8 cellular contexts compared by ENCODE assay signal in genomic region chr9:503331-503730, GRCh38. TPM values are rescaled to one million over a fixed set of nuclear protein-coding genes. Genes with fewer than 3 reads are reported as not detected.
A peak's percentile ranks its signal among the peaks of the same experiment; 100 is the strongest.
DNase-seq lines count a peak whose midpoint lies in the region; ATAC-seq and TF ChIP-seq lines count a peak whose summit lies in the region.

No MANE protein-coding gene starts in this region.

- no peak overlapping the region for H3K4ac ChIP-seq in H9 (ENCODE audit: low read depth, low read length)

- H3K56ac ChIP-seq in H9 (ENCODE audit: insufficient read length, low read depth, low read length): no peak overlapping the region

- H2BK20ac ChIP-seq in H9 (ENCODE audit: low read depth, low read length, poor library complexity, severe bottlenecking): no peak overlapping the region

- H4K5ac ChIP-seq in H9 (ENCODE audit: insufficient read length, low read depth, low read length): no peak overlapping the region

- H3K23me2 ChIP-seq in H9 (ENCODE audit: insufficient read length, low read depth, low read length, poor library complexity, severe bottlenecking): peaks cover 13% of the 10 kb centered on the region

- H3K9me3 ChIP-seq in H9 (ENCODE audit: control insufficient read depth, low read depth, low read length) (no peaks in the 10 kb centered on the region), OCI-LY3 (ENCODE audit: insufficient read depth, low read length) (no peaks in the 10 kb centered on the region)

- no peak overlapping the region for H2AK5ac ChIP-seq in H9 (ENCODE audit: insufficient read length, low read length)

- H4K8ac ChIP-seq in H9 (replicated peaks; ENCODE audit: insufficient read length, low read depth, low read length): no peak overlapping the region

- H3K27ac Mint-ChIP-seq in H9: peak overlapping the region in 1 of 3 experiments; percentile 93; a peak in 1 of 7 replicates
- H3K27ac Mint-ChIP-seq in endothelial cell (ENCODE audit: unreplicated experiment): no peak overlapping the region
- peak overlapping the region; percentile 96 for H3K27ac Mint-ChIP-seq in progenitor cell of endocrine pancreas

- no peak overlapping the region for H2BK15ac ChIP-seq in H9 (ENCODE audit: low read depth, low read length)

- DNase-seq in H9 (peak; percentile 25), endothelial cell (ENCODE audit: low spot score) (no peak), progenitor cell of endocrine pancreas (ENCODE audit: low spot score, unreplicated experiment) (no peak), RPMI8226 (no peak), UCSD-AML1 (lab: John Stamatoyannopoulos, UW; ENCODE audit: unreplicated experiment) (no peak)

- H3K4me3 Mint-ChIP-seq in H9 (peak overlapping the region; percentile 73 to 90), endothelial cell (ENCODE audit: unreplicated experiment) (peak overlapping the region; percentile 91), progenitor cell of endocrine pancreas (ENCODE audit: low read depth) (peak overlapping the region; percentile 82)

- peaks cover 49% of the 10 kb centered on the region for H3K27me3 Mint-ChIP-seq in H9 (ENCODE audit: low read depth)
- peaks cover 7% of the 10 kb centered on the region for H3K27me3 Mint-ChIP-seq in endothelial cell (ENCODE audit: unreplicated experiment)
- peaks cover 4% of the 10 kb centered on the region for H3K27me3 Mint-ChIP-seq in progenitor cell of endocrine pancreas

- H3K79me1 ChIP-seq in H9 (ENCODE audit: insufficient read depth, low read depth, low read length, poor library complexity, severe bottlenecking): no peaks in the 10 kb centered on the region

- H3K9ac ChIP-seq in H9 (ENCODE audit: extremely low read depth, insufficient read length, low read length) (peak overlapping the region; percentile 56), OCI-LY3 (ENCODE audit: low read length) (peak overlapping the region; percentile 60; the same call in 1 of the 2 replicates)

- no peak for ATAC-seq in HG02759 (IDR thresholded peaks at IDR 0.05; ENCODE audit: unreplicated experiment)
- no peak for ATAC-seq in GM21717 (IDR thresholded peaks at IDR 0.05; ENCODE audit: unreplicated experiment)

- H4K20me1 ChIP-seq in H9 (ENCODE audit: control insufficient read depth, insufficient read depth, insufficient read length) (no peaks in the 10 kb centered on the region), OCI-LY3 (ENCODE audit: insufficient read depth, low read length) (no peaks in the 10 kb centered on the region)

- H3K9me3 Mint-ChIP-seq in H9 (peaks cover 0 to 6% of the 10 kb centered on the region in 2 experiments; a peak in 2 of 5 replicates), endothelial cell (ENCODE audit: unreplicated experiment) (no peaks in the 10 kb centered on the region), progenitor cell of endocrine pancreas (ENCODE audit: low read depth) (no peaks in the 10 kb centered on the region)

- no peak overlapping the region for H2AFZ ChIP-seq in H9 (ENCODE audit: low read length)
- peak overlapping the region; percentile 98 for H2AFZ ChIP-seq in OCI-LY3 (ENCODE audit: low read depth, low read length)

- no peak for TF ChIP-seq CTCF in H9 (conservative IDR thresholded peaks at IDR 0.05)
- TF ChIP-seq CTCF in OCI-LY3 (IDR thresholded peaks at IDR 0.05; ENCODE audit: low read depth, low read length): no peak
- TF ChIP-seq CTCF in endothelial cell (IDR thresholded peaks at IDR 0.05; ENCODE audit: unreplicated experiment): no peak
- TF ChIP-seq CTCF in progenitor cell of endocrine pancreas (IDR thresholded peaks at IDR 0.05; ENCODE audit: unreplicated experiment): no peak

- H2BK120ac ChIP-seq in H9 (ENCODE audit: low read depth, low read length, poor library complexity, severe bottlenecking): no peak overlapping the region

- H3K27ac ChIP-seq in H9 (ENCODE audit: insufficient read length, low read depth, low read length): no peak overlapping the region
- H3K27ac ChIP-seq in OCI-LY3 (ENCODE audit: low read length): no peak overlapping the region

- H3K23ac ChIP-seq in H9 (ENCODE audit: insufficient read length, low read depth, low read length): no peak overlapping the region

- no peak overlapping the region for H4K91ac ChIP-seq in H9 (ENCODE audit: insufficient read length, low read depth, low read length)

- no peaks in the 10 kb centered on the region; the same call in 1 of the 2 replicates for H3K79me2 ChIP-seq in H9 (ENCODE audit: insufficient read depth, low read length)
- no peaks in the 10 kb centered on the region for H3K79me2 ChIP-seq in OCI-LY3 (ENCODE audit: low read length)

- H3K27me3 ChIP-seq in H9 (ENCODE audit: insufficient read depth, low read length) (peaks cover 3% of the 10 kb centered on the region; the same call in 1 of the 2 replicates), OCI-LY3 (ENCODE audit: low read depth, low read length) (peaks cover 22% of the 10 kb centered on the region)

- no peak overlapping the region for H3K18ac ChIP-seq in H9 (ENCODE audit: insufficient read length, low read depth, low read length)

- no peaks in the 10 kb centered on the region for H3K36me3 ChIP-seq in OCI-LY3 (replicated peaks; ENCODE audit: low read depth, low read length)

- WGBS in H9 (ENCODE audit: extremely low coverage, insufficient read length, low lambda C conversion rate): no CpG with 5 or more reads among the region's 9 CpGs

- no peak overlapping the region for H2BK12ac ChIP-seq in H9 (ENCODE audit: insufficient read length, low read depth, low read length)

- H3K4me1 Mint-ChIP-seq in H9: peaks cover 13 to 19% of the 10 kb centered on the region in 2 experiments
- H3K4me1 Mint-ChIP-seq in endothelial cell (ENCODE audit: unreplicated experiment): peaks cover 6% of the 10 kb centered on the region
- peaks cover 18% of the 10 kb centered on the region for H3K4me1 Mint-ChIP-seq in progenitor cell of endocrine pancreas (ENCODE audit: low read depth)

- H3K4me3 ChIP-seq in OCI-LY3 (ENCODE audit: low read length): peak overlapping the region; percentile 79

- H2BK5ac ChIP-seq in H9 (ENCODE audit: insufficient read length, low read length): no peak overlapping the region

- no peaks in the 10 kb centered on the region for H3K4me1 ChIP-seq in H9 (ENCODE audit: insufficient read depth, low read length)
- H3K4me1 ChIP-seq in OCI-LY3 (ENCODE audit: low read length): peaks cover 12% of the 10 kb centered on the region

- H3K4me2 ChIP-seq in H9 (ENCODE audit: insufficient read depth, insufficient read length, low read length) (peak overlapping the region; percentile 71), OCI-LY3 (ENCODE audit: low read length) (peak overlapping the region; percentile 90)

- peaks cover 0 to 7% (median 3%) of the 10 kb centered on the region in 3 experiments; a peak in 4 of 7 replicates for H3K36me3 Mint-ChIP-seq in H9 (ENCODE audit: insufficient read depth in 1 of 3, low read depth in 3 of 3)
- H3K36me3 Mint-ChIP-seq in endothelial cell (ENCODE audit: low read depth, unreplicated experiment): no peaks in the 10 kb centered on the region
- peaks cover 3% of the 10 kb centered on the region for H3K36me3 Mint-ChIP-seq in progenitor cell of endocrine pancreas (ENCODE audit: insufficient read depth)

- H3T11ph ChIP-seq in H9 (ENCODE audit: low read length): no peak overlapping the region

- no peak overlapping the region; the same call in 1 of the 2 replicates for H3K14ac ChIP-seq in H9 (ENCODE audit: insufficient read depth, low read length)

RNA-seq across cellular contexts. Expression of gene KANK1, which starts 1.2 kb away (rescaled TPM):
- 14.3 and 14.9 TPM in 2 replicates for total RNA-seq in H9 (2021)
- total RNA-seq in endothelial cell (ENCODE audit: unreplicated experiment): 18.4 TPM
- 48.2 and 48.6 TPM in 2 replicates for total RNA-seq in progenitor cell of endocrine pancreas
